2 cellular contexts compared by ENCODE assay signal in genomic region chr1:222074317-222074716, GRCh38.
TF ChIP-seq lines count a peak whose summit lies in the region.

No MANE protein-coding gene starts in this region.

TF ChIP-seq in IMR-90, 13 proteins besides CTCF, POLR2A, EP300 and RAD21:
- TF ChIP-seq CEBPB (IDR thresholded peaks at IDR 0.05; ENCODE audit: low read depth, low read length) (no peak), RCOR1 (IDR thresholded peaks at IDR 0.05; ENCODE audit: insufficient replicate concordance, low read length) (no peak), MXI1 (IDR thresholded peaks at IDR 0.05; ENCODE audit: borderline replicate concordance, low read depth, low read length) (no peak), USF2 (IDR thresholded peaks at IDR 0.05; ENCODE audit: low read depth, low read length) (no peak), RFX5 (IDR thresholded peaks at IDR 0.05; ENCODE audit: low read depth, low read length) (no peak), CHD1 (IDR thresholded peaks at IDR 0.05; ENCODE audit: low read depth, low read length) (no peak), ELK1 (IDR thresholded peaks at IDR 0.05; ENCODE audit: borderline replicate concordance, low read depth, low read length) (no peak), FOS (IDR thresholded peaks at IDR 0.05; ENCODE audit: low read depth, low read length) (no peak), NFE2L2 (IDR thresholded peaks at IDR 0.05; ENCODE audit: low read depth, low read length) (no peak), BHLHE40 (IDR thresholded peaks at IDR 0.05; ENCODE audit: low read depth, low read length) (no peak), MAFK (IDR thresholded peaks at IDR 0.05; ENCODE audit: low read depth, low read length) (no peak), MAZ (IDR thresholded peaks at IDR 0.05; ENCODE audit: borderline replicate concordance, low read depth, low read length) (no peak), SMC3 (IDR thresholded peaks at IDR 0.05; ENCODE audit: low read depth, low read length) (no peak)

TF ChIP-seq in HepG2, 621 proteins besides CTCF, POLR2A, EP300 and RAD21:
- TF ChIP-seq RCOR2 (CRISPR knock-in tag; IDR thresholded peaks at IDR 0.05) (no peak), TEAD2 (CRISPR knock-in tag; IDR thresholded peaks at IDR 0.05) (no peak), MLXIP (CRISPR knock-in tag; IDR thresholded peaks at IDR 0.05; ENCODE audit: borderline replicate concordance) (no peak), SKIL (CRISPR knock-in tag; IDR thresholded peaks at IDR 0.05; ENCODE audit: borderline replicate concordance) (no peak), ZNF768 (CRISPR knock-in tag; IDR thresholded peaks at IDR 0.05) (no peak), ARID2 (CRISPR knock-in tag; IDR thresholded peaks at IDR 0.05; ENCODE audit: borderline replicate concordance) (no peak), MEIS2 (CRISPR knock-in tag; IDR thresholded peaks at IDR 0.05) (no peak), PITX1 (CRISPR knock-in tag; IDR thresholded peaks at IDR 0.05) (no peak)
